Comparison of ENCODE assay signal across 1 cellular context in genomic region chr22:36425977-36426523, GRCh38.
TF ChIP-seq lines count a peak whose summit lies in the region.

No MANE protein-coding gene starts in this region.

TF ChIP-seq in K562, 482 proteins besides CTCF, POLR2A, EP300 and RAD21 (continued from another document and continues in another):
- peak; percentile 62 for TF ChIP-seq ZBTB40 (IDR thresholded peaks at IDR 0.05)
- no peak for TF ChIP-seq ZBTB40 (CRISPR knock-in tag; IDR thresholded peaks at IDR 0.05)
- TF ChIP-seq BRD4 (IDR thresholded peaks at IDR 0.05), result no peak
- no peak for TF ChIP-seq ZNF407 (IDR thresholded peaks at IDR 0.05; ENCODE audit: low read depth)
- no peak for TF ChIP-seq E2F6 (IDR thresholded peaks at IDR 0.05; ENCODE audit: borderline replicate concordance in 1 of 2, extremely low read depth in 1 of 2, insufficient read depth in 1 of 2, insufficient read length in 1 of 2, low read depth in 1 of 2, low read length in 1 of 2, poor library complexity in 1 of 2, severe bottlenecking in 1 of 2)
- TF ChIP-seq SMARCB1 (IDR thresholded peaks at IDR 0.05; ENCODE audit: insufficient read length, low read depth), result no peak
- TF ChIP-seq KHSRP (IDR thresholded peaks at IDR 0.05), result no peak
- TF ChIP-seq ZNF717 (CRISPR knock-in tag; IDR thresholded peaks at IDR 0.05), result no peak
- no peak for TF ChIP-seq CHD2 (IDR thresholded peaks at IDR 0.05; ENCODE audit: low read depth, low read length)
- no peak for TF ChIP-seq PRMT5 (CRISPR knock-in tag; IDR thresholded peaks at IDR 0.05)
- no peak for TF ChIP-seq REST (CRISPR knock-in tag; IDR thresholded peaks at IDR 0.05; ENCODE audit: low read depth)
- no peak for TF ChIP-seq KLF10 (CRISPR knock-in tag; IDR thresholded peaks at IDR 0.05)
- no peak for TF ChIP-seq MTF1 (CRISPR knock-in tag; IDR thresholded peaks at IDR 0.05; ENCODE audit: borderline replicate concordance)
- TF ChIP-seq ZNF140 (CRISPR knock-in tag; IDR thresholded peaks at IDR 0.05), result no peak
- peak; percentile 75; the same call in 1 of the 2 replicates for TF ChIP-seq GATAD2A (IDR thresholded peaks at IDR 0.05)
- TF ChIP-seq HNRNPH1 (optimal IDR thresholded peaks at IDR 0.05; ENCODE audit: low read depth, low read length), result no peak
- TF ChIP-seq ZNF436 (CRISPR knock-in tag; IDR thresholded peaks at IDR 0.05), result no peak
- peak; percentile 38; the same call in 1 of the 2 replicates for TF ChIP-seq MTA2 (IDR thresholded peaks at IDR 0.05; ENCODE audit: low read depth)
- no peak for TF ChIP-seq ZNF124 (CRISPR knock-in tag; IDR thresholded peaks at IDR 0.05)
- TF ChIP-seq MYC (IDR thresholded peaks at IDR 0.05; ENCODE audit: low read depth, low read length), result no peak
- no peak for TF ChIP-seq MYC (CRISPR knock-in tag; IDR thresholded peaks at IDR 0.05; ENCODE audit: borderline replicate concordance, low read depth)
- peak; percentile 41; the same call in 1 of the 2 replicates for TF ChIP-seq EGR1 (conservative IDR thresholded peaks at IDR 0.05)
- no peak for TF ChIP-seq E2F5 (CRISPR knock-in tag; IDR thresholded peaks at IDR 0.05)
- TF ChIP-seq ZNF639 (CRISPR knock-in tag; conservative IDR thresholded peaks at IDR 0.05 in 1 of 2, IDR thresholded peaks at IDR 0.05 in 1 of 2), result no peak; a peak in 1 of 4 replicates
- TF ChIP-seq ZHX1 (conservative IDR thresholded peaks at IDR 0.05; ENCODE audit: low read length), result no peak
- TF ChIP-seq MCM2 (IDR thresholded peaks at IDR 0.05; ENCODE audit: low read depth), result no peak
- no peak for TF ChIP-seq JUND (IDR thresholded peaks at IDR 0.05; ENCODE audit: borderline replicate concordance, low read depth, low read length)
- no peak; the same call in 2 of the 3 replicates for TF ChIP-seq JUND (tag; IDR thresholded peaks at IDR 0.05; ENCODE audit: borderline replicate concordance, low read depth, low read length)
